ENCODE assay signal across 23 cellular contexts in the genomic region with DNA sequence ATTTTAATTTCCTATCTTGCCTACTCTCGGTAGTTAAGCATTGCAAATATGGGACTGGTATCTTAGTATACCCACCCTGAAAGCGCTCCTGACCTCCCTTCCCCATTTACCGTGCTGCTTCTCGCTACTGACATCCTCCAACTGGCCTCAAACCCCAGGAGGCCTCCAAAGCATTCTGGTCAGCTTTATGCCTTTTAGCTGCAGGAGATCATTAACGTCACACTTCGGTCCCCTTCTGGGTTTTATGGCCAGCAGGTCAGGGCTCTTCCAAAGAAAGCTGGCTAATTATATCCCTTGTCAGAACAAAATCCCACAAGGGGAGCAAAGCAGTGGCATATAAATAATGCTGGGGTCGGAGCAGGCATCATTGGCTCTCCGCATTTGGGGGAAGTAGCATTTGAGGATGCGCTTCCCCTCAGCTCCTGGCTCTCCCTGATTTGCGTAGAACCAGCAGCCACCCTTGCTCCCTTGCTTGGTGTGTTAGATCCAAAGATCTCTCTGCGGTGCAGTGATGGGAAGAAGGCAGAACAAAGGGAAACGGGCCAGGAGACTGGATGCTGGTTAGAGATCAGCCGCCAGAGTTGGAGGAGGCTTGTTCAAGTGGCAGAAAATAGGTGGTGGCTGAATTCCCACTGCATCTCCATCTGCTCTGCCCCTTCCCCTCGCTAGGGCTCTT.
A peak's percentile ranks its signal among the peaks of the same experiment; 100 is the strongest.
DNase-seq lines count a peak whose midpoint lies in the region; ATAC-seq, FAIRE-seq and TF ChIP-seq lines count a peak whose summit lies in the region.
"Had no signal": no experiment of that assay in that cellular context is flagged by ENCODE, and none has a peak within 500 bp of the region (broad histone marks: within the 10 kb centered on the region; RNA-seq: fewer than 3 reads in every experiment).

No MANE protein-coding gene starts in this region.

- H3K9me3 ChIP-seq in mammary epithelial cell (replicated peaks; ENCODE audit: insufficient read depth, low read length): no peaks in the 10 kb centered on the region
- no peaks in the 10 kb centered on the region for H3K9me3 ChIP-seq in endodermal cell (ENCODE audit: control insufficient read depth, low read length)
- H3K9me3 ChIP-seq in thoracic aorta: no peaks in the 10 kb centered on the region
- no peaks in the 10 kb centered on the region for H3K9me3 ChIP-seq in naive thymus-derived CD4-positive, alpha-beta T cell (ENCODE audit: control insufficient read depth in 2 of 3, low read length in 3 of 3)
- H3K9me3 ChIP-seq: prostate gland, uterus had no signal

- BruUV-seq in MCF 10A (replicated peaks; lab: Mats Ljungman, UMichigan): no TSS peak
- BruUV-seq in mammary epithelial cell (replicated peaks; lab: Mats Ljungman, UMichigan): no TSS peak

- peaks cover 100% of the 10 kb centered on the region for H3K36me3 Mint-ChIP-seq in MCF 10A (ENCODE audit: insufficient read depth, unreplicated experiment)
- peaks cover 70% of the 10 kb centered on the region for H3K36me3 Mint-ChIP-seq in endodermal cell (ENCODE audit: low read depth)
- H3K36me3 Mint-ChIP-seq in naive thymus-derived CD4-positive, alpha-beta T cell: no peaks in the 10 kb centered on the region
- H3K36me3 Mint-ChIP-seq: activated CD4-positive, alpha-beta memory T cell treated with anti-CD3 and anti-CD28 coated beads for 36 hours; CD14-positive monocyte had no signal

- no peaks in the 10 kb centered on the region for H3K9me3 Mint-ChIP-seq in MCF 10A (ENCODE audit: unreplicated experiment)
- no peaks in the 10 kb centered on the region for H3K9me3 Mint-ChIP-seq in endodermal cell
- peaks cover 0 to 2% (median 0%) of the 10 kb centered on the region in 11 donors for H3K9me3 Mint-ChIP-seq in naive thymus-derived CD4-positive, alpha-beta T cell
- H3K9me3 Mint-ChIP-seq: activated B cell treated with CpG ODN at 0.5 μM for 24 hours; activated CD4-positive, alpha-beta memory T cell treated with anti-CD3 and anti-CD28 coated beads for 36 hours; mesothelial cell of epicardium; T-helper 2 cell treated with Interferon-gamma antibody and Interleukin-4, amounts not matched to agents 5 μg/mL and 100 μg/mL, for 36 hours had no signal

- no peak for ATAC-seq in thoracic aorta (ENCODE audit: insufficient number of reproducible peaks, low FRiP score, low read depth)
- ATAC-seq in GM19397 (IDR thresholded peaks at IDR 0.05; ENCODE audit: unreplicated experiment): no peak
- no peak for ATAC-seq in naive thymus-derived CD4-positive, alpha-beta T cell
- ATAC-seq: HCT116 had no signal

- no peak overlapping the region for H2AFZ ChIP-seq in mammary epithelial cell (ENCODE audit: low read depth, low read length)

- intact Hi-C loops in MCF 10A (cut with micrococcal nuclease): no loop called here
- intact Hi-C loops in mammary epithelial cell (cut with micrococcal nuclease): no loop called here
- intact Hi-C loops in naive thymus-derived CD4-positive, alpha-beta T cell (cut with micrococcal nuclease): no loop called here

- no peak overlapping the region for H3K9ac ChIP-seq in mammary epithelial cell (ENCODE audit: insufficient read depth, low read length)
- no peak overlapping the region for H3K9ac ChIP-seq in endodermal cell (ENCODE audit: extremely low read depth, low read length, poor library complexity, severe bottlenecking)

- no peak overlapping the region for H3K4me2 ChIP-seq in mammary epithelial cell (ENCODE audit: insufficient read depth, low read depth, low read length)

- H3K4me1 ChIP-seq in mammary epithelial cell (ENCODE audit: insufficient read depth, low read length) (peaks cover 26% of the 10 kb centered on the region), endodermal cell (ENCODE audit: control insufficient read depth, insufficient read depth, low read length) (peaks cover 15% of the 10 kb centered on the region), thoracic aorta (ENCODE audit: control insufficient read depth in 1 of 2, low read depth in 2 of 2) (peaks cover 15 to 69% of the 10 kb centered on the region in 2 donors)
- H3K4me1 ChIP-seq in naive thymus-derived CD4-positive, alpha-beta T cell (ENCODE audit: control insufficient read depth in 2 of 2, insufficient read depth in 2 of 2, low read length in 2 of 2): no peaks in the 10 kb centered on the region
- H3K4me1 ChIP-seq: prostate gland, uterus had no signal

- H3K4me3 Mint-ChIP-seq in MCF 10A (ENCODE audit: unreplicated experiment): no peak overlapping the region
- H3K4me3 Mint-ChIP-seq in endodermal cell: no peak overlapping the region
- no peak overlapping the region for H3K4me3 Mint-ChIP-seq in naive thymus-derived CD4-positive, alpha-beta T cell
- H3K4me3 Mint-ChIP-seq: activated B cell treated with CpG ODN at 0.5 μM for 24 hours; activated CD4-positive, alpha-beta memory T cell treated with anti-CD3 and anti-CD28 coated beads for 36 hours; CD14-positive monocyte; mesothelial cell of epicardium; T-helper 2 cell treated with Interferon-gamma antibody and Interleukin-4, amounts not matched to agents 5 μg/mL and 100 μg/mL, for 36 hours had no signal

- CTCF ChIA-PET in MCF 10A (lab: Yijun Ruan, JAX) (interaction anchor here (0.5 to 1.4 kb wide), 5 partner anchors 17 to 270 kb away, joined by 3 to 4 read pairs (median 3); no protein-coding TSS in a partner anchor), mammary epithelial cell (lab: Charles Lee; ENCODE audit: low non-redundant PET) (no interaction called here)
- CTCF ChIA-PET in naive thymus-derived CD4-positive, alpha-beta T cell (lab: Charles Lee): interaction anchor here (0.6 kb wide), 1 partner anchor 15 kb away, joined by 3 read pairs; no protein-coding TSS in a partner anchor

- no peaks in the 10 kb centered on the region for H4K20me1 ChIP-seq in mammary epithelial cell (ENCODE audit: insufficient read depth, low read length)

- no peak for TF ChIP-seq CTCF in MCF 10A (IDR thresholded peaks at IDR 0.05; ENCODE audit: unreplicated experiment)
- TF ChIP-seq CTCF in mammary epithelial cell (conservative IDR thresholded peaks at IDR 0.05 in 1 of 2, IDR thresholded peaks at IDR 0.05 in 1 of 2; ENCODE audit: extremely low read depth in 1 of 2, insufficient read depth in 1 of 2, low read depth in 1 of 2, low read length in 2 of 2): no peak
- no peak for TF ChIP-seq CTCF in endodermal cell (conservative IDR thresholded peaks at IDR 0.05)
- TF ChIP-seq CTCF in thoracic aorta (IDR thresholded peaks at IDR 0.05): no peak

- no peak overlapping the region for H3K27ac ChIP-seq in mammary epithelial cell (ENCODE audit: insufficient read depth, low read depth, low read length)
- peak overlapping the region; percentile 40 for H3K27ac ChIP-seq in endodermal cell (ENCODE audit: low read depth, low read length)
- H3K27ac ChIP-seq in thoracic aorta: peak overlapping the region; percentile 20 to 28
- H3K27ac ChIP-seq in naive thymus-derived CD4-positive, alpha-beta T cell (ENCODE audit: low read depth, low read length): no peak overlapping the region
- H3K27ac ChIP-seq: foreskin keratinocyte, HL-60, prostate gland had no signal

- H3K4me1 Mint-ChIP-seq in MCF 10A (ENCODE audit: insufficient read depth, unreplicated experiment): peaks cover 40% of the 10 kb centered on the region
- H3K4me1 Mint-ChIP-seq in endodermal cell: peaks cover 21% of the 10 kb centered on the region
- H3K4me1 Mint-ChIP-seq in naive thymus-derived CD4-positive, alpha-beta T cell: no peaks in the 10 kb centered on the region

- no peak for FAIRE-seq in GM19239 (lab: Jason Lieb, UNC)
- FAIRE-seq: astrocyte had no signal

- no peaks in the 10 kb centered on the region for H3K27me3 ChIP-seq in mammary epithelial cell (ENCODE audit: insufficient read depth, low read length)
- no peaks in the 10 kb centered on the region for H3K27me3 ChIP-seq in endodermal cell (ENCODE audit: control insufficient read depth, insufficient read depth, low read length, poor library complexity, severe bottlenecking)
- no peaks in the 10 kb centered on the region for H3K27me3 ChIP-seq in thoracic aorta (replicated peaks; ENCODE audit: insufficient read depth)
- H3K27me3 ChIP-seq in naive thymus-derived CD4-positive, alpha-beta T cell (ENCODE audit: control insufficient read depth in 2 of 2, insufficient read depth in 2 of 2, low read length in 2 of 2): no peaks in the 10 kb centered on the region
- H3K27me3 ChIP-seq: foreskin keratinocyte, uterus had no signal

- POLR2A ChIA-PET in MCF 10A (lab: Yijun Ruan, JAX): interaction anchor here (0.9 to 23.4 kb wide), 4 partner anchors 12 to 89 kb away, joined by 3 to 691 read pairs (median 4); no protein-coding TSS in a partner anchor
- POLR2A ChIA-PET in naive thymus-derived CD4-positive, alpha-beta T cell (lab: Charles Lee): no interaction called here

- no peak overlapping the region for H3K4me3 ChIP-seq in mammary epithelial cell (replicated peaks in 1 of 3; ENCODE audit: insufficient read depth in 1 of 3, low read depth in 2 of 3, low read length in 3 of 3)
- H3K4me3 ChIP-seq in endodermal cell (ENCODE audit: low read length): no peak overlapping the region
- no peak overlapping the region for H3K4me3 ChIP-seq in thoracic aorta
- H3K4me3 ChIP-seq in naive thymus-derived CD4-positive, alpha-beta T cell (ENCODE audit: low read length): no peak overlapping the region
- H3K4me3 ChIP-seq: prostate gland, uterus had no signal

- in situ Hi-C loops in mammary epithelial cell (cut with MboI; ENCODE audit: low sequenced_read_pairs in 2 of 2): no loop called here

- DNase-seq in MCF 10A (ENCODE audit: unreplicated experiment) (no peak), mammary epithelial cell (no peak), NCI-H526 (lab: John Stamatoyannopoulos, UW) (peak; percentile 78 to 90), endodermal cell (no peak), thoracic aorta (ENCODE audit: low spot score) (no peak), GM19239 (ENCODE audit: insufficient read length, low spot score) (no peak)
- DNase-seq in naive thymus-derived CD4-positive, alpha-beta T cell: no peak
- DNase-seq: ACHN; activated B cell treated with CpG ODN at 0.5 μM for 24 hours; activated CD4-positive, alpha-beta memory T cell treated with anti-CD3 and anti-CD28 coated beads for 36 hours; activated naive CD4-positive, alpha-beta T cell; GF-D8; NCI-H2081 treated with DMSO at 0.1 percent for 48 hours; uterus had no signal

- H3K79me2 ChIP-seq in mammary epithelial cell (ENCODE audit: insufficient read depth, low read length): no peaks in the 10 kb centered on the region

- H3K36me3 ChIP-seq in mammary epithelial cell (ENCODE audit: insufficient read depth, low read length): peaks cover 8% of the 10 kb centered on the region
- H3K36me3 ChIP-seq in endodermal cell (ENCODE audit: control insufficient read depth, insufficient read depth, low read length): peaks cover 6% of the 10 kb centered on the region
- peaks cover 64% of the 10 kb centered on the region for H3K36me3 ChIP-seq in thoracic aorta
- H3K36me3 ChIP-seq in naive thymus-derived CD4-positive, alpha-beta T cell (ENCODE audit: control insufficient read depth in 2 of 3, insufficient read depth in 3 of 3, low read length in 3 of 3): no peaks in the 10 kb centered on the region
- H3K36me3 ChIP-seq: prostate gland, uterus had no signal

- peak overlapping the region; percentile 81 for H3K27ac Mint-ChIP-seq in MCF 10A (ENCODE audit: low read depth, unreplicated experiment)
- no peak overlapping the region for H3K27ac Mint-ChIP-seq in endodermal cell
- H3K27ac Mint-ChIP-seq in naive thymus-derived CD4-positive, alpha-beta T cell: no peak overlapping the region
- H3K27ac Mint-ChIP-seq: activated B cell treated with CpG ODN at 0.5 μM for 24 hours; activated CD4-positive, alpha-beta memory T cell treated with anti-CD3 and anti-CD28 coated beads for 36 hours; CD14-positive monocyte; T-helper 2 cell treated with Interferon-gamma antibody and Interleukin-4, amounts not matched to agents 5 μg/mL and 100 μg/mL, for 36 hours had no signal

- H3K27me3 Mint-ChIP-seq in MCF 10A (ENCODE audit: insufficient read depth, unreplicated experiment) (no peaks in the 10 kb centered on the region), endodermal cell (ENCODE audit: insufficient read depth) (no peaks in the 10 kb centered on the region)
- H3K27me3 Mint-ChIP-seq in naive thymus-derived CD4-positive, alpha-beta T cell: peaks cover under 1 to 20% (median 12%) of the 10 kb centered on the region in 5 donors
- H3K27me3 Mint-ChIP-seq: activated B cell treated with CpG ODN at 0.5 μM for 24 hours had no signal

- dilution Hi-C loops in mammary epithelial cell (cut with HindIII; ENCODE audit: low sequenced_read_pairs): no loop called here

- 85% methylated on average over 12 of the region's 14 CpGs for WGBS in mammary epithelial cell (ENCODE audit: low coverage, missing lambda C conversion rate)
- 69 to 75% methylated on average over 11 to 14 of the region's 14 CpGs for WGBS in endodermal cell (ENCODE audit: insufficient coverage in 1 of 2, insufficient read length in 1 of 2), 2 experiments

Comparison
In these comparisons a context has a peak if more than half of its experiments do, and no peak if none do; other contexts are left out.
1. DNase-seq: peak in NCI-H526 (2 of 2); none in MCF 10A (single experiment), mammary epithelial cell (single experiment), endodermal cell (single experiment), thoracic aorta (single experiment), GM19239 (single experiment) and naive thymus-derived CD4-positive, alpha-beta T cell (0 of 9).
2. H3K27ac ChIP-seq: peak in endodermal cell (single experiment) and thoracic aorta (2 of 2); none in mammary epithelial cell (single experiment) and naive thymus-derived CD4-positive, alpha-beta T cell (single experiment).